23 cellular contexts compared by ENCODE assay signal in the genomic region with DNA sequence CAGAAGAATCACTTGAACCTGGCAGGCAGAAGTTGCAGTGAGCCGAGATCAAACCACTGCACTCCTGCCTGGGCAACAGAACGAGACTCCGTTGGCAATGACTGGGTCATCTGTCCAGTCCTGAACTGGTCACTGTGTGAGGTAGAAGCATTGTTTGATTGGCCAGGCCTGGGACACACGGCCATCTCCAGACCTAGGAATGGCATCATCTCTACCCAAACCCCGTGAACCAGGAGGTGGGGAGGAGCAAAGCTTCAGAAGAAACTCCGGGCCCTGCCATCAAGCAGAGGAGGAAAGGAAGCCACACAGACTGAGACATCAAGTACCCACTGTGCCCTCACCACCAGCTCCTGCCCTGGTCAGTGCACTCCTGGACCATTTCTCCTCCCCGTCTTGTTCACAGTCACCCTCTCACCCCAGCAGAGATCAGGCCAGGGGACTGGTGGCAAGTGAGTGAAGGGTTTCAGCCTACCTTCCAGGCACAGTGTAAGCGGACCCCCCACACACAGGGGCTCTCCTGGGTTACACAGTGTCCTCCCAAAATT. TPM values are rescaled to one million over a fixed set of nuclear protein-coding genes. Genes with fewer than 3 reads are reported as not detected.
"Had no signal": no experiment of that assay in that cellular context is flagged by ENCODE, and none has a peak within 500 bp of the region (broad histone marks: within the 10 kb centered on the region; RNA-seq: fewer than 3 reads in every experiment).

No MANE protein-coding gene starts in this region.

- H3K9me3 ChIP-seq: MG63 had no signal

- H3K36me3 ChIP-seq: cardiac muscle cell, MG63 had no signal

- ATAC-seq: activated CD8-positive, alpha-beta T cell treated with anti-CD3 and anti-CD28 coated beads, Interleukin-2, amount 10 ng/mL, durations not matched to agents 7 days and 5 days; PC-3 had no signal

- H3K27ac ChIP-seq: cardiac muscle cell had no signal

- H3K4me3 ChIP-seq: cardiac muscle cell, MG63 had no signal

- FAIRE-seq: astrocyte, RCC 7860 had no signal

- H3K27me3 ChIP-seq: cardiac muscle cell, MG63 had no signal

- DNase-seq: activated CD4-positive, alpha-beta T cell treated with anti-CD3 and anti-CD28 coated beads for 48 hours; activated CD4-positive, alpha-beta T cell treated with anti-CD3 and anti-CD28 coated beads, Interleukin-2, amount 50 U/mL, for 4 hours; activated CD4-positive, CD25-positive, alpha-beta regulatory T cell treated with anti-CD3 and anti-CD28 coated beads, Interleukin-2, amount 50 U/mL, for 72 hours; activated CD8-positive, alpha-beta T cell treated with anti-CD3 and anti-CD28 coated beads, Interleukin-2, amount 10 ng/mL, durations not matched to agents 7 days and 5 days; activated gamma-delta T cell; activated naive CD4-positive, alpha-beta T cell treated with anti-CD3 and anti-CD28 coated beads, Interleukin-2, amount 10 ng/mL, durations not matched to agents 7 days and 5 days; activated T-cell treated with anti-CD3 and anti-CD28 coated beads, Interleukin-2, amount 50 U/mL, for 24 hours; amniotic stem cell; cerebellar nuclear complex; MG63; NCI-H1105; NCI-H1436 treated with DMSO at 0.1 percent for 48 hours; NCI-H187 treated with DMSO at 0.1 percent for 48 hours; NCI-H2081 treated with DMSO at 0.1 percent for 48 hours; NCI-H446; NCI-H524; PC-3; SHP77 treated with DMSO at 0.1 percent for 48 hours had no signal

RNA-seq across cellular contexts. Expression of gene GOLGA6L2, which starts 31.6 kb away (rescaled TPM):
- total RNA-seq: activated CD8-positive, alpha-beta T cell treated with anti-CD3 and anti-CD28 coated beads, Interleukin-2, amount 10 ng/mL, durations not matched to agents 7 days and 5 days; activated T-helper 1 cell treated with anti-CD3 and anti-CD28 coated beads, Interleukin-12 subunit alpha, Interleukin-12 subunit beta, Interleukin-2, Interleukin-4 antibody, amounts not matched to agents 30 ng/mL and 10 ng/mL and 1 ng/mL, durations not matched to agents 14 hours and 24 hours and 36 hours; astrocyte; cardiac muscle cell; PC-3; SK-MEL-5 had no signal
- polyA plus RNA-seq: cardiac muscle cell had no signal
